ENCODE assay signal across 8 cellular contexts in genomic region chr2:60707750-60708371, GRCh38. TPM values are rescaled to one million over a fixed set of nuclear protein-coding genes. Genes with fewer than 3 reads are reported as not detected.
A peak's percentile ranks its signal among the peaks of the same experiment; 100 is the strongest.
DNase-seq lines count a peak whose midpoint lies in the region; ATAC-seq and TF ChIP-seq lines count a peak whose summit lies in the region.

No MANE protein-coding gene starts in this region.

- no peak overlapping the region for H3K27ac ChIP-seq in right atrium auricular region

- H3K4me1 ChIP-seq in right atrium auricular region, result no peaks in the 10 kb centered on the region

- H3K27ac Mint-ChIP-seq in activated CD8-positive, alpha-beta memory T cell treated with anti-CD3 and anti-CD28 coated beads, Interleukin-2, amount 10 ng/mL, durations not matched to agents 7 days and 5 days, result no peak overlapping the region

- peaks cover 8% of the 10 kb centered on the region for H3K27me3 Mint-ChIP-seq in activated CD8-positive, alpha-beta memory T cell treated with anti-CD3 and anti-CD28 coated beads, Interleukin-2, amount 10 ng/mL, durations not matched to agents 7 days and 5 days

- CTCF ChIA-PET in activated CD8-positive, alpha-beta memory T cell treated with anti-CD3 and anti-CD28 coated beads, Interleukin-2, amount 10 ng/mL, durations not matched to agents 7 days and 5 days (lab: Charles Lee), result interaction anchor here (0.6 to 5.9 kb wide), 22 partner anchors 10 to 303 kb away, joined by 3 to 61 read pairs (median 4); partner anchors contain the start of gene PAPOLG

- no peak overlapping the region for H3K4me3 Mint-ChIP-seq in activated CD8-positive, alpha-beta memory T cell treated with anti-CD3 and anti-CD28 coated beads, Interleukin-2, amount 10 ng/mL, durations not matched to agents 7 days and 5 days

- peak; percentile 64 for ATAC-seq in activated CD8-positive, alpha-beta memory T cell treated with anti-CD3 and anti-CD28 coated beads, Interleukin-2, amount 10 ng/mL, durations not matched to agents 7 days and 5 days
- no peak for ATAC-seq in HG02884 (IDR thresholded peaks at IDR 0.05; ENCODE audit: unreplicated experiment)

- H3K36me3 ChIP-seq in right atrium auricular region, result no peaks in the 10 kb centered on the region

- H3K4me3 ChIP-seq in right atrium auricular region, result no peak overlapping the region

- H3K4me1 Mint-ChIP-seq in activated CD8-positive, alpha-beta memory T cell treated with anti-CD3 and anti-CD28 coated beads, Interleukin-2, amount 10 ng/mL, durations not matched to agents 7 days and 5 days, result no peaks in the 10 kb centered on the region

- no peaks in the 10 kb centered on the region for H3K9me3 ChIP-seq in right atrium auricular region

- DNase-seq in ACHN (peak; percentile 44), NCI-H128 (lab: John Stamatoyannopoulos, UW; ENCODE audit: unreplicated experiment) (peak; percentile 4), right atrium auricular region (ENCODE audit: low spot score) (no peak), smooth muscle cell of the brain vasculature (ENCODE audit: low read depth, low spot score) (peak; percentile 17), occipital lobe (lab: John Stamatoyannopoulos, UW) (no peak)
- no peak for DNase-seq in activated CD8-positive, alpha-beta memory T cell treated with anti-CD3 and anti-CD28 coated beads, Interleukin-2, amount 10 ng/mL, durations not matched to agents 7 days and 5 days

- H3K27me3 ChIP-seq in right atrium auricular region, result no peaks in the 10 kb centered on the region

- H3K36me3 Mint-ChIP-seq in activated CD8-positive, alpha-beta memory T cell treated with anti-CD3 and anti-CD28 coated beads, Interleukin-2, amount 10 ng/mL, durations not matched to agents 7 days and 5 days, result no peaks in the 10 kb centered on the region

- H3K9me3 Mint-ChIP-seq in activated CD8-positive, alpha-beta memory T cell treated with anti-CD3 and anti-CD28 coated beads, Interleukin-2, amount 10 ng/mL, durations not matched to agents 7 days and 5 days (ENCODE audit: low read depth), result no peaks in the 10 kb centered on the region

- TF ChIP-seq CTCF in GM12872 (IDR thresholded peaks at IDR 0.05; ENCODE audit: insufficient read depth, low read depth, low read length) (peak; percentile 63), right atrium auricular region (IDR thresholded peaks at IDR 0.05) (peak; percentile 61 to 80)

- in situ Hi-C loops in ACHN (cut with HindIII; ENCODE audit: low pct_ligation_motif_present, low pct_unique_long_range_greater_than_20kb, low sequenced_read_pairs), result no loop called here

RNA-seq across cellular contexts. Expression of gene PAPOLG, which starts 48.2 kb away (rescaled TPM):
- 10 to 100 TPM; 14.7 to 19.7 TPM for total RNA-seq in activated CD8-positive, alpha-beta memory T cell treated with anti-CD3 and anti-CD28 coated beads, Interleukin-2, amount 10 ng/mL, durations not matched to agents 7 days and 5 days
- total RNA-seq in right atrium auricular region (10 to 100 TPM in 1 of 2 donors, 1 to 10 TPM in 1; 9.4 to 10.6 TPM), occipital lobe (57.6 TPM)

Comparison
In these comparisons a context has a peak if more than half of its experiments do, and no peak if none do; other contexts are left out.
1. DNase-seq: peak in ACHN (single experiment), NCI-H128 (single experiment) and smooth muscle cell of the brain vasculature (single experiment); none in activated CD8-positive, alpha-beta memory T cell treated with anti-CD3 and anti-CD28 coated beads, Interleukin-2, amount 10 ng/mL, durations not matched to agents 7 days and 5 days (single experiment), right atrium auricular region (single experiment) and occipital lobe (single experiment).